Comparison of ENCODE assay signal across 9 cellular contexts in the genomic region with DNA sequence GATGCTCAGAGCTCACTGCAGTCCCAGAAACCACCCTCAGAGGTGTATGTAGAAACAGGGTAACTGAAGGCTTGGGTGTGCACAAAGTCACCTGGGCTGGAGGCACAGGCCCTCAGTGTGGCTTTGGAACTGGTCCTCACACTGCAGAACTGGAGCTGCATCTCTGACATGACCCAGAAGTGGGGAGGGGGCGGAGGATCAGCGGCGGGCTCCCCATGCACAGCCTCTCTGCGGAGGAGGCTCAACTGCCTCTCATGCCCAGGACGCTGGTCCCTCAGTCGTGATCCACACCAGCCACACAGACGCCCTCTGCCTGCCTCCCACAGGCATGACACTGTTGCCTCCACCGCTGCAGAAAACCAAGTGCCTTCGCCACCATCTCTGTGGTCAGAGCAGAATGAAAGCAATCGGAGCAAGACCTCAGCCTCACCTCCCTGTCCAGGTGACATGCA.
A peak's percentile ranks its signal among the peaks of the same experiment; 100 is the strongest.
DNase-seq lines count a peak whose midpoint lies in the region; ATAC-seq and TF ChIP-seq lines count a peak whose summit lies in the region.
"Had no signal": no experiment of that assay in that cellular context is flagged by ENCODE, and none has a peak within 500 bp of the region (broad histone marks: within the 10 kb centered on the region; RNA-seq: fewer than 3 reads in every experiment).

No MANE protein-coding gene starts in this region.

- H3K27ac ChIP-seq in liver (ENCODE audit: low read depth in 1 of 2, low read length in 2 of 2), result no peak overlapping the region

- 30% methylated on average over 10 of the region's 10 CpGs for WGBS in liver

- no peaks in the 10 kb centered on the region for H3K9me3 ChIP-seq in liver (ENCODE audit: control insufficient read depth in 4 of 4, low read length in 3 of 4)

- no peaks in the 10 kb centered on the region for H3K36me3 ChIP-seq in liver (ENCODE audit: control insufficient read depth in 4 of 4, insufficient read depth in 3 of 4, low read depth in 1 of 4, low read length in 3 of 4)

- H3K9me3 Mint-ChIP-seq in brain, result peaks cover 1 to 14% (median 7%) of the 10 kb centered on the region in 5 experiments

- H3K4me3 Mint-ChIP-seq in brain, result no peak overlapping the region
- H3K4me3 Mint-ChIP-seq: naive B cell had no signal

- no peaks in the 10 kb centered on the region for H3K27me3 ChIP-seq in liver (ENCODE audit: control insufficient read depth in 4 of 4, insufficient read depth in 4 of 4, low read length in 3 of 4)

- H3K4me1 ChIP-seq in liver (ENCODE audit: control insufficient read depth in 4 of 4, insufficient read depth in 4 of 4, low read length in 3 of 4), result no peaks in the 10 kb centered on the region

- TF ChIP-seq CTCF in brain (conservative IDR thresholded peaks at IDR 0.05) (peak; percentile 50 to 57), liver (IDR thresholded peaks at IDR 0.05; ENCODE audit: low read depth, low read length, missing input control) (peak; percentile 82)

- no peaks in the 10 kb centered on the region for H3K36me3 Mint-ChIP-seq in brain

- peaks cover 27% of the 10 kb centered on the region for H3K27me3 Mint-ChIP-seq in brain

- peak; percentile 86 to 97 for TF ChIP-seq RAD21 in liver (IDR thresholded peaks at IDR 0.05)

- no peak overlapping the region for H3K27ac Mint-ChIP-seq in brain
- H3K27ac Mint-ChIP-seq: naive B cell had no signal

- H3K4me3 ChIP-seq in liver (ENCODE audit: low read depth in 1 of 3, low read length in 3 of 3), result no peak overlapping the region

- H3K9ac ChIP-seq in liver (ENCODE audit: low read depth in 1 of 2, low read length in 2 of 2), result no peak overlapping the region

- DNase-seq in NCI-H2196 (lab: John Stamatoyannopoulos, UW; ENCODE audit: unreplicated experiment) (peak; percentile 1), NCI-H2196 treated with DMSO at 0.1 percent for 48 hours (lab: John Stamatoyannopoulos, UW; ENCODE audit: unreplicated experiment) (no peak), HuH-7.5 (ENCODE audit: low spot score) (peak; percentile 80), DMS153 treated with DMSO at 0.1 percent for 48 hours (lab: John Stamatoyannopoulos, UW; ENCODE audit: unreplicated experiment) (no peak)
- no peak for DNase-seq in effector CD8-positive, alpha-beta T cell (lab: John Stamatoyannopoulos, UW)
- DNase-seq: naive B cell had no signal

- H3K4me1 Mint-ChIP-seq in brain, result peaks cover 6% of the 10 kb centered on the region
- H3K4me1 Mint-ChIP-seq: naive B cell had no signal

- no peak for ATAC-seq in HG02852 (IDR thresholded peaks at IDR 0.05; ENCODE audit: unreplicated experiment)

TF ChIP-seq in liver, 16 proteins besides CTCF, POLR2A, EP300 and RAD21:
- TF ChIP-seq HNF4G (IDR thresholded peaks at IDR 0.05) (no peak), YY1 (IDR thresholded peaks at IDR 0.05) (no peak), REST (IDR thresholded peaks at IDR 0.05) (no peak), ATF3 (IDR thresholded peaks at IDR 0.05) (no peak), SP1 (IDR thresholded peaks at IDR 0.05) (no peak)
TF ChIP-seq in liver: peak in this region for 0.

Comparison
In these comparisons a context has a peak if more than half of its experiments do, and no peak if none do; other contexts are left out.
1. DNase-seq: peak in NCI-H2196 (single experiment) and HuH-7.5 (single experiment); none in NCI-H2196 treated with DMSO at 0.1 percent for 48 hours (single experiment), effector CD8-positive, alpha-beta T cell (single experiment) and DMS153 treated with DMSO at 0.1 percent for 48 hours (single experiment).